ENCODE assay signal across 10 cellular contexts in genomic region chr14:61268797-61269196, GRCh38. TPM values are rescaled to one million over a fixed set of nuclear protein-coding genes. Genes with fewer than 3 reads are reported as not detected.
"Had no signal": no experiment of that assay in that cellular context is flagged by ENCODE, and none has a peak within 500 bp of the region (broad histone marks: within the 10 kb centered on the region; RNA-seq: fewer than 3 reads in every experiment).

No MANE protein-coding gene starts in this region.

- H3K27me3 ChIP-seq: MG63 had no signal

- H3K4me3 ChIP-seq: MG63 had no signal

- H3K27ac ChIP-seq: PC-9 had no signal

- H2AFZ ChIP-seq: PC-9 had no signal

- H3K36me3 ChIP-seq: MG63 had no signal

- H3K9me3 ChIP-seq: MG63 had no signal

- DNase-seq: activated CD4-positive, alpha-beta memory T cell treated with anti-CD3 and anti-CD28 coated beads for 36 hours; activated CD4-positive, alpha-beta T cell treated with anti-CD3 and anti-CD28 coated beads, Interleukin-2, amount 10 ng/mL, durations not matched to agents 7 days and 5 days; activated CD8-positive, alpha-beta memory T cell treated with anti-CD3 and anti-CD28 coated beads for 24 hours; activated gamma-delta T cell; activated naive CD4-positive, alpha-beta T cell treated with anti-CD3 and anti-CD28 coated beads for 36 hours; activated T-cell treated with anti-CD3 and anti-CD28 coated beads, Interleukin-2, amount 50 U/mL, for 4 hours; MG63; T-cell had no signal

RNA-seq across cellular contexts. Expression of gene TMEM30B, which starts 12.3 kb away (rescaled TPM):
- total RNA-seq: SK-MEL-5 had no signal
